In genomic region chr1:36482724-36483388, GRCh38 we compare ENCODE assay signal across 11 cellular contexts. TPM values are rescaled to one million over a fixed set of nuclear protein-coding genes. Genes with fewer than 3 reads are reported as not detected.
A peak's percentile ranks its signal among the peaks of the same experiment; 100 is the strongest.
DNase-seq lines count a peak whose midpoint lies in the region; ATAC-seq and TF ChIP-seq lines count a peak whose summit lies in the region.
"Had no signal": no experiment of that assay in that cellular context is flagged by ENCODE, and none has a peak within 500 bp of the region (broad histone marks: within the 10 kb centered on the region; RNA-seq: fewer than 3 reads in every experiment).

CSF3R (minus strand) TSS chr1:36482913; CDS start chr1:36479496, 3,417 bp downstream.

- no peaks in the 10 kb centered on the region for H3K9me3 Mint-ChIP-seq in T-helper 2 cell treated with Interferon-gamma antibody and Interleukin-4, amounts not matched to agents 5 μg/mL and 100 μg/mL, for 36 hours
- no peaks in the 10 kb centered on the region for H3K9me3 Mint-ChIP-seq in activated T-helper 1 cell treated with anti-CD3 and anti-CD28 coated beads, Interleukin-12 subunit alpha, Interleukin-12 subunit beta, Interleukin-2, Interleukin-4 antibody, amounts not matched to agents 30 ng/mL and 10 ng/mL and 1 ng/mL, durations not matched to agents 14 hours and 24 hours and 36 hours

- WGBS in spleen, 5 donors = 16 to 42% (median 24%) methylated on average over 9 to 13 of the region's 13 CpGs

- TF ChIP-seq CTCF in spleen (IDR thresholded peaks at IDR 0.05 in 8 of 11, conservative IDR thresholded peaks at IDR 0.05 in 3 of 11) = no peak

- no peaks in the 10 kb centered on the region for H3K9me3 ChIP-seq in spleen

- H3K4me3 Mint-ChIP-seq in T-helper 2 cell treated with Interferon-gamma antibody and Interleukin-4, amounts not matched to agents 5 μg/mL and 100 μg/mL, for 36 hours = peak within 1 kb of the TSS; percentile 70
- H3K4me3 Mint-ChIP-seq in activated T-helper 1 cell treated with anti-CD3 and anti-CD28 coated beads, Interleukin-12 subunit alpha, Interleukin-12 subunit beta, Interleukin-2, Interleukin-4 antibody, amounts not matched to agents 30 ng/mL and 10 ng/mL and 1 ng/mL, durations not matched to agents 14 hours and 24 hours and 36 hours = peak within 1 kb of the TSS; percentile 65

- intact Hi-C loops in activated T-helper 1 cell treated with anti-CD3 and anti-CD28 coated beads, Interleukin-12 subunit alpha, Interleukin-12 subunit beta, Interleukin-2, Interleukin-4 antibody, amounts not matched to agents 30 ng/mL and 10 ng/mL and 1 ng/mL, durations not matched to agents 14 hours and 24 hours and 36 hours (cut with micrococcal nuclease) = no loop called here
- intact Hi-C loops in spleen (cut with DNase I; ENCODE audit: low total_unique reads) = no loop called here

- TF ChIP-seq POLR2A in spleen (IDR thresholded peaks at IDR 0.05) = peak in 1 of 3 donors; percentile 77

- H3K4me3 ChIP-seq in spleen = peak within 1 kb of the TSS in 7 of 8 donors; percentile 17 to 64 (median 28)

- H3K27me3 ChIP-seq in layer of hippocampus (ENCODE audit: control insufficient read depth, insufficient read depth, low read length) = no peaks in the 10 kb centered on the region
- peaks cover 0 to 7% (median 0%) of the 10 kb centered on the region in 7 donors for H3K27me3 ChIP-seq in spleen (replicated peaks in 1 of 7)

- peak within 1 kb of the TSS; percentile 69 for H3K27ac Mint-ChIP-seq in T-helper 2 cell treated with Interferon-gamma antibody and Interleukin-4, amounts not matched to agents 5 μg/mL and 100 μg/mL, for 36 hours
- peak within 1 kb of the TSS; percentile 83 for H3K27ac Mint-ChIP-seq in activated T-helper 1 cell treated with anti-CD3 and anti-CD28 coated beads, Interleukin-12 subunit alpha, Interleukin-12 subunit beta, Interleukin-2, Interleukin-4 antibody, amounts not matched to agents 30 ng/mL and 10 ng/mL and 1 ng/mL, durations not matched to agents 14 hours and 24 hours and 36 hours

- H3K27ac ChIP-seq in layer of hippocampus (ENCODE audit: low read depth, low read length) (peak within 1 kb of the TSS; percentile 38), spleen (peak within 1 kb of the TSS in 7 of 8 donors; percentile 68 to 92 (median 84))

- peaks cover 0 to 66% (median 24%) of the 10 kb centered on the region in 6 donors for H3K4me1 ChIP-seq in spleen

- no peak for DNase-seq in T-helper 2 cell treated with Interferon-gamma antibody and Interleukin-4, amounts not matched to agents 5 μg/mL and 100 μg/mL, for 36 hours (ENCODE audit: low spot score)
- DNase-seq in T-helper 2 cell (no peak), spleen (peak; percentile 92), NCI-H748 (lab: John Stamatoyannopoulos, UW; ENCODE audit: unreplicated experiment) (no peak)
- DNase-seq in activated T-helper 1 cell treated with anti-CD3 and anti-CD28 coated beads, Interleukin-12 subunit alpha, Interleukin-12 subunit beta, Interleukin-2, Interleukin-4 antibody, amounts not matched to agents 30 ng/mL and 10 ng/mL and 1 ng/mL, durations not matched to agents 14 hours and 24 hours and 36 hours (ENCODE audit: low spot score) = no peak
- DNase-seq: amniotic stem cell, NCI-H2081 treated with DMSO at 0.1 percent for 48 hours, nucleus accumbens had no signal

- H3K4me1 Mint-ChIP-seq in T-helper 2 cell treated with Interferon-gamma antibody and Interleukin-4, amounts not matched to agents 5 μg/mL and 100 μg/mL, for 36 hours (ENCODE audit: low read depth) = peaks cover 14% of the 10 kb centered on the region
- peaks cover 21% of the 10 kb centered on the region for H3K4me1 Mint-ChIP-seq in activated T-helper 1 cell treated with anti-CD3 and anti-CD28 coated beads, Interleukin-12 subunit alpha, Interleukin-12 subunit beta, Interleukin-2, Interleukin-4 antibody, amounts not matched to agents 30 ng/mL and 10 ng/mL and 1 ng/mL, durations not matched to agents 14 hours and 24 hours and 36 hours (ENCODE audit: low read depth)

- H3K27me3 Mint-ChIP-seq in T-helper 2 cell treated with Interferon-gamma antibody and Interleukin-4, amounts not matched to agents 5 μg/mL and 100 μg/mL, for 36 hours (ENCODE audit: low read depth) = peaks cover 6% of the 10 kb centered on the region
- peaks cover 3% of the 10 kb centered on the region for H3K27me3 Mint-ChIP-seq in activated T-helper 1 cell treated with anti-CD3 and anti-CD28 coated beads, Interleukin-12 subunit alpha, Interleukin-12 subunit beta, Interleukin-2, Interleukin-4 antibody, amounts not matched to agents 30 ng/mL and 10 ng/mL and 1 ng/mL, durations not matched to agents 14 hours and 24 hours and 36 hours (ENCODE audit: insufficient read depth)

- no peak for ATAC-seq in HG02642 (IDR thresholded peaks at IDR 0.05; ENCODE audit: poor library complexity, unreplicated experiment)
- ATAC-seq in GM18511 (IDR thresholded peaks at IDR 0.05; ENCODE audit: unreplicated experiment) = no peak

- H3K36me3 ChIP-seq in spleen = peaks cover 0 to 35% (median 0%) of the 10 kb centered on the region in 6 donors

- H3K36me3 Mint-ChIP-seq in T-helper 2 cell treated with Interferon-gamma antibody and Interleukin-4, amounts not matched to agents 5 μg/mL and 100 μg/mL, for 36 hours (ENCODE audit: low read depth) = no peaks in the 10 kb centered on the region
- H3K36me3 Mint-ChIP-seq in activated T-helper 1 cell treated with anti-CD3 and anti-CD28 coated beads, Interleukin-12 subunit alpha, Interleukin-12 subunit beta, Interleukin-2, Interleukin-4 antibody, amounts not matched to agents 30 ng/mL and 10 ng/mL and 1 ng/mL, durations not matched to agents 14 hours and 24 hours and 36 hours (ENCODE audit: low read depth) = no peaks in the 10 kb centered on the region

RNA-seq across cellular contexts. Expression of gene CSF3R, which starts in this region (rescaled TPM):
- total RNA-seq in activated T-helper 1 cell treated with anti-CD3 and anti-CD28 coated beads, Interleukin-12 subunit alpha, Interleukin-12 subunit beta, Interleukin-2, Interleukin-4 antibody, amounts not matched to agents 30 ng/mL and 10 ng/mL and 1 ng/mL, durations not matched to agents 14 hours and 24 hours and 36 hours = 0.24 and 0.54 TPM in 2 replicates
- 100 to 1,000 TPM; 200 to 795 (median 433) TPM for total RNA-seq in spleen
- 10 to 100 TPM in 2 of 3 donors, 1 to 10 TPM in 1; 8.9 to 73.8 (median 52.7) TPM for polyA plus RNA-seq in spleen

Comparison
In these comparisons a context has a peak if more than half of its experiments do, and no peak if none do; other contexts are left out.
1. RNA of gene CSF3R (total RNA-seq): 200 to 795 TPM in spleen; 0.24 to 0.54 TPM in activated T-helper 1 cell treated with anti-CD3 and anti-CD28 coated beads, Interleukin-12 subunit alpha, Interleukin-12 subunit beta, Interleukin-2, Interleukin-4 antibody, amounts not matched to agents 30 ng/mL and 10 ng/mL and 1 ng/mL, durations not matched to agents 14 hours and 24 hours and 36 hours; every median in the first group is over 100 times any median in the second.